1 cellular context compared by ENCODE assay signal in the genomic region with DNA sequence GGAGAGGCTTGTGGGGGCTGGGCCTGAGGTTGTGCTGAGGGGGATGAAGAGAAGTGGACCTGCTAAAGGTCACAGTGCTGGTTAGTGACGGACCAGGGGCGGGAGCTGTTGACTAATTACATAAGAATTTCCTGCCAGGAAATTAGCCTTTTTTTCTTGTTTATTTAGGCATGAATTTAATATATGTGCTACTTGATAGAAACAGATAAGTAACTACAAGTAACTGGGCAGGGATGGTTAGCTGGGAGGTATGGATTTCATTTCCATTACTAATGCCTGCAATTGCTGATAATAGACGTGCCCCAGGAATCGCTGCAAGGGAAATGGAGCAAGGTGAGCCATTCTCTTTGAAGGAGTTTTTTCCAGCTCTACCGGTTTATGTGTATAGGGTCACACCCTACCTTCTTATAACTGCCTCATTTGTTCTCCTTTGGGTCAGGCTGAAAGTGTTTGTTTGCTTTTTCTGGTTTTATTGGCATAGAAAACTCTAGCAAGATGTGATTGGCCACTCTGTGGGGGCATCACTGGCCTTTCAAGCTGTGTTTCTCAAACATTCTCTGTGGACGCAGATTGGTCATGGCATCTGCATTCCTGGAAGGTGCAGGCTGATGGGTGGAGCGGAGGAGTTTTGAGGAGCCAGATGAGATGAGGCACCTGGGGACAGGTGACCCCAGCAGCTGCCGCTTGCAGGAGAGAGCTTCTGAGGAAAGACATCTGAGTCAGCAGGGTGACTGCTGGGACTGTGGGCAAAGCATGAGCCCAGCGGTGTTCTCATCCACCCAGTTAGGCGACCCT.
TF ChIP-seq lines count a peak whose summit lies in the region.

No MANE protein-coding gene starts in this region.

TF ChIP-seq in SK-N-SH, 30 proteins besides CTCF, POLR2A, EP300 and RAD21:
- TF ChIP-seq JUND (IDR thresholded peaks at IDR 0.05) (peak; percentile 81), POLR2AphosphoS5 (IDR thresholded peaks at IDR 0.05; ENCODE audit: low read depth, low read length) (no peak), FOSL2 (IDR thresholded peaks at IDR 0.05; ENCODE audit: borderline replicate concordance, low read depth) (peak; percentile 74), RXRA (IDR thresholded peaks at IDR 0.05; ENCODE audit: borderline replicate concordance, low read depth) (peak; percentile 81; the same call in 1 of the 2 replicates), NFIC (IDR thresholded peaks at IDR 0.05; ENCODE audit: borderline replicate concordance) (peak; percentile 79), TEAD4 (IDR thresholded peaks at IDR 0.05; ENCODE audit: borderline replicate concordance, insufficient read depth) (peak; percentile 40; the same call in 1 of the 2 replicates), TCF12 (IDR thresholded peaks at IDR 0.05) (peak; percentile 84), ELF1 (IDR thresholded peaks at IDR 0.05) (no peak)
- TF ChIP-seq, protein P1, sequence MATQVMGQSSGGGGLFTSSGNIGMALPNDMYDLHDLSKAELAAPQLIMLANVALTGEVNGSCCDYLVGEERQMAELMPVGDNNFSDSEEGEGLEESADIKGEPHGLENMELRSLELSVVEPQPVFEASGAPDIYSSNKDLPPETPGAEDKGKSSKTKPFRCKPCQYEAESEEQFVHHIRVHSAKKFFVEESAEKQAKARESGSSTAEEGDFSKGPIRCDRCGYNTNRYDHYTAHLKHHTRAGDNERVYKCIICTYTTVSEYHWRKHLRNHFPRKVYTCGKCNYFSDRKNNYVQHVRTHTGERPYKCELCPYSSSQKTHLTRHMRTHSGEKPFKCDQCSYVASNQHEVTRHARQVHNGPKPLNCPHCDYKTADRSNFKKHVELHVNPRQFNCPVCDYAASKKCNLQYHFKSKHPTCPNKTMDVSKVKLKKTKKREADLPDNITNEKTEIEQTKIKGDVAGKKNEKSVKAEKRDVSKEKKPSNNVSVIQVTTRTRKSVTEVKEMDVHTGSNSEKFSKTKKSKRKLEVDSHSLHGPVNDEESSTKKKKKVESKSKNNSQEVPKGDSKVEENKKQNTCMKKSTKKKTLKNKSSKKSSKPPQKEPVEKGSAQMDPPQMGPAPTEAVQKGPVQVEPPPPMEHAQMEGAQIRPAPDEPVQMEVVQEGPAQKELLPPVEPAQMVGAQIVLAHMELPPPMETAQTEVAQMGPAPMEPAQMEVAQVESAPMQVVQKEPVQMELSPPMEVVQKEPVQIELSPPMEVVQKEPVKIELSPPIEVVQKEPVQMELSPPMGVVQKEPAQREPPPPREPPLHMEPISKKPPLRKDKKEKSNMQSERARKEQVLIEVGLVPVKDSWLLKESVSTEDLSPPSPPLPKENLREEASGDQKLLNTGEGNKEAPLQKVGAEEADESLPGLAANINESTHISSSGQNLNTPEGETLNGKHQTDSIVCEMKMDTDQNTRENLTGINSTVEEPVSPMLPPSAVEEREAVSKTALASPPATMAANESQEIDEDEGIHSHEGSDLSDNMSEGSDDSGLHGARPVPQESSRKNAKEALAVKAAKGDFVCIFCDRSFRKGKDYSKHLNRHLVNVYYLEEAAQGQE (IDR thresholded peaks at IDR 0.05; ENCODE audit: low read depth, low read length), result 0 out of 2 replicates have a peak, but pooled peaks have one; percentile 26
- TF ChIP-seq, protein P2, sequence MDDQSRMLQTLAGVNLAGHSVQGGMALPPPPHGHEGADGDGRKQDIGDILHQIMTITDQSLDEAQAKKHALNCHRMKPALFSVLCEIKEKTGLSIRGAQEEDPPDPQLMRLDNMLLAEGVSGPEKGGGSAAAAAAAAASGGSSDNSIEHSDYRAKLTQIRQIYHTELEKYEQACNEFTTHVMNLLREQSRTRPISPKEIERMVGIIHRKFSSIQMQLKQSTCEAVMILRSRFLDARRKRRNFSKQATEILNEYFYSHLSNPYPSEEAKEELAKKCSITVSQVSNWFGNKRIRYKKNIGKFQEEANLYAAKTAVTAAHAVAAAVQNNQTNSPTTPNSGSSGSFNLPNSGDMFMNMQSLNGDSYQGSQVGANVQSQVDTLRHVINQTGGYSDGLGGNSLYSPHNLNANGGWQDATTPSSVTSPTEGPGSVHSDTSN (IDR thresholded peaks at IDR 0.05), result peak; percentile 78
- TF ChIP-seq, protein P3, sequence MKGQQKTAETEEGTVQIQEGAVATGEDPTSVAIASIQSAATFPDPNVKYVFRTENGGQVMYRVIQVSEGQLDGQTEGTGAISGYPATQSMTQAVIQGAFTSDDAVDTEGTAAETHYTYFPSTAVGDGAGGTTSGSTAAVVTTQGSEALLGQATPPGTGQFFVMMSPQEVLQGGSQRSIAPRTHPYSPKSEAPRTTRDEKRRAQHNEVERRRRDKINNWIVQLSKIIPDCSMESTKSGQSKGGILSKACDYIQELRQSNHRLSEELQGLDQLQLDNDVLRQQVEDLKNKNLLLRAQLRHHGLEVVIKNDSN (IDR thresholded peaks at IDR 0.05; ENCODE audit: borderline replicate concordance, low read depth), result no peak
TF ChIP-seq in SK-N-SH: peak in this region for 8.
